ENCODE assay signal across 15 cellular contexts in genomic region chr3:129911261-129911861, GRCh38. TPM values are rescaled to one million over a fixed set of nuclear protein-coding genes. Genes with fewer than 3 reads are reported as not detected.
DNase-seq lines count a peak whose midpoint lies in the region; ATAC-seq and TF ChIP-seq lines count a peak whose summit lies in the region.
"Had no signal": no experiment of that assay in that cellular context is flagged by ENCODE, and none has a peak within 500 bp of the region (broad histone marks: within the 10 kb centered on the region; RNA-seq: fewer than 3 reads in every experiment).

No MANE protein-coding gene starts in this region.

- ATAC-seq in left cardiac atrium: peak; percentile 55 to 79
- ATAC-seq in sciatic nerve: peak; percentile 74
- no peak for ATAC-seq in GM19395 (IDR thresholded peaks at IDR 0.05; ENCODE audit: unreplicated experiment)
- no peak for ATAC-seq in HG03571 (IDR thresholded peaks at IDR 0.05; ENCODE audit: unreplicated experiment)
- no peak for ATAC-seq in SK-N-SH treated with all-trans-retinoic acid at 6 μM for 48 hours
- ATAC-seq: activated CD4-positive, CD25-positive, alpha-beta regulatory T cell treated with anti-CD3 and anti-CD28 coated beads, Interleukin-2, amount 50 U/mL, for 24 hours; PC-3 had no signal

- in situ Hi-C loops in KBM-7 (cut with MboI; ENCODE audit: low pct_unique_long_range_greater_than_20kb, low sequenced_read_pairs): no loop called here

- DNase-seq in KBM-7 (peak; percentile 86), SKM-1 (lab: John Stamatoyannopoulos, UW; ENCODE audit: unreplicated experiment) (peak; percentile 94), left cardiac atrium (no peak), sciatic nerve (ENCODE audit: low spot score) (no peak), 8988T (no peak)
- DNase-seq: activated CD8-positive, alpha-beta memory T cell treated with anti-CD3 and anti-CD28 coated beads, Interleukin-2, amount 50 U/mL, for 4 hours; effector memory CD4-positive, alpha-beta T cell; mesendoderm; NCI-H1436; PC-3; stimulated activated naive CD4-positive, alpha-beta T cell had no signal

- intact Hi-C loops in left cardiac atrium (cut with DNase I): no loop called here
- intact Hi-C loops in sciatic nerve (cut with DNase I): no loop called here

TF ChIP-seq in SK-N-SH treated with all-trans-retinoic acid at 6 μM for 48 hours, 23 proteins besides CTCF, POLR2A, EP300 and RAD21:
- no peak for TF ChIP-seq OSR1 (CRISPR knock-in tag; IDR thresholded peaks at IDR 0.05)

RNA-seq across cellular contexts. Expression of gene TMCC1, which starts 17.9 kb away (rescaled TPM):
- 10 to 100 TPM; 30.0 to 34.2 TPM for total RNA-seq in left cardiac atrium
- 56.1 TPM for total RNA-seq in sciatic nerve

Comparison
In these comparisons a context has a peak if more than half of its experiments do, and no peak if none do; other contexts are left out.
1. DNase-seq: peak in KBM-7 (single experiment) and SKM-1 (single experiment); none in left cardiac atrium (single experiment), sciatic nerve (single experiment) and 8988T (single experiment).
2. ATAC-seq: peak in left cardiac atrium (2 of 2) and sciatic nerve (single experiment); none in GM19395 (single experiment), HG03571 (single experiment) and SK-N-SH treated with all-trans-retinoic acid at 6 μM for 48 hours (single experiment).